Comparison of ENCODE assay signal across 22 cellular contexts in genomic region chr22:44153705-44154104, GRCh38. TPM values are rescaled to one million over a fixed set of nuclear protein-coding genes. Genes with fewer than 3 reads are reported as not detected.
"Had no signal": no experiment of that assay in that cellular context is flagged by ENCODE, and none has a peak within 500 bp of the region (broad histone marks: within the 10 kb centered on the region; RNA-seq: fewer than 3 reads in every experiment).

No MANE protein-coding gene starts in this region.

- H3K4me1 Mint-ChIP-seq: memory B cell; stimulated activated effector memory CD8-positive, alpha-beta T cell treated with anti-CD3 and anti-CD28 coated beads, Interleukin-12 subunit alpha, Interleukin-12 subunit beta, amount 100 ng/mL, for 72 hours had no signal

- H3K27me3 Mint-ChIP-seq: memory B cell, naive B cell had no signal

- H3K27ac Mint-ChIP-seq: memory B cell; naive B cell; nephron; stimulated activated effector memory CD8-positive, alpha-beta T cell treated with anti-CD3 and anti-CD28 coated beads, Interleukin-12 subunit alpha, Interleukin-12 subunit beta, amount 100 ng/mL, for 72 hours had no signal

- H3K4me3 Mint-ChIP-seq: memory B cell; naive B cell; nephron; stimulated activated effector memory CD8-positive, alpha-beta T cell treated with anti-CD3 and anti-CD28 coated beads, Interleukin-12 subunit alpha, Interleukin-12 subunit beta, amount 100 ng/mL, for 72 hours had no signal

- ATAC-seq: esophagus mucosa, heart left ventricle, lower lobe of right lung, right cardiac atrium had no signal

- FAIRE-seq: frontal cortex, small intestine had no signal

- H3K9me3 Mint-ChIP-seq: memory B cell; naive B cell; nephron; stimulated activated effector memory CD8-positive, alpha-beta T cell treated with anti-CD3 and anti-CD28 coated beads, Interleukin-12 subunit alpha, Interleukin-12 subunit beta, amount 100 ng/mL, for 72 hours had no signal

- DNase-seq: dorsolateral prefrontal cortex; effector CD8-positive, alpha-beta T cell; heart left ventricle; hypothalamus; islet precursor cell; left ventricle myocardium inferior; lower lobe of right lung; naive B cell; right cardiac atrium; small intestine; stimulated activated CD4-positive, alpha-beta T cell treated with anti-CD3 and anti-CD28 coated beads, Interleukin-4, amount 100 ng/mL, for 1 hour; stimulated activated CD8-positive, alpha-beta memory T cell treated with anti-CD3 and anti-CD28 coated beads, Interleukin-4, amount 100 ng/mL, for 48 hours; stimulated activated naive CD8-positive, alpha-beta T cell treated with anti-CD3 and anti-CD28 coated beads, Interleukin-15, Interleukin-2, amounts not matched to agents 100 U/mL and 50 U/mL, for 24 hours; tibial artery; upper lobe of left lung; uterus had no signal

RNA-seq across cellular contexts. Expression of gene PARVG, which starts 27.0 kb away (rescaled TPM):
- polyA plus RNA-seq: fibroblast of lung had no signal
